Comparison of ENCODE assay signal across 10 cellular contexts in genomic region chr1:212635141-212635601, GRCh38. TPM values are rescaled to one million over a fixed set of nuclear protein-coding genes. Genes with fewer than 3 reads are reported as not detected.
DNase-seq lines count a peak whose midpoint lies in the region; ATAC-seq and TF ChIP-seq lines count a peak whose summit lies in the region.
"Had no signal": no experiment of that assay in that cellular context is flagged by ENCODE, and none has a peak within 500 bp of the region (broad histone marks: within the 10 kb centered on the region; RNA-seq: fewer than 3 reads in every experiment).

No MANE protein-coding gene starts in this region.

- H3K4me1 ChIP-seq in NT2/D1 (ENCODE audit: insufficient read depth, insufficient read length) = peaks cover 4% of the 10 kb centered on the region

- POLR2A ChIA-PET in activated CD4-positive, alpha-beta T cell treated with anti-CD3 and anti-CD28 coated beads for 36 hours (lab: Charles Lee) = interaction anchor here (1.2 kb wide), 1 partner anchor 27 kb away, joined by 3 read pairs; the partner anchor contains the start of gene ATF3

- DNase-seq in activated CD4-positive, alpha-beta T cell treated with anti-CD3 and anti-CD28 coated beads for 36 hours = no peak
- DNase-seq in activated CD4-positive, alpha-beta T cell treated with anti-CD3 and anti-CD28 coated beads for 4 hours = no peak
- DNase-seq in NT2/D1 (ENCODE audit: low read depth, low spot score) (peak; percentile 47), epithelial cell of proximal tubule (ENCODE audit: low read depth) (peak; percentile 52), NCI-H146 treated with DMSO at 0.1 percent for 48 hours (lab: John Stamatoyannopoulos, UW; ENCODE audit: unreplicated experiment) (no peak), Ammon's horn (ENCODE audit: low spot score) (no peak)
- DNase-seq in stimulated activated effector memory CD8-positive, alpha-beta T cell treated with anti-CD3 and anti-CD28 coated beads, Interleukin-12 subunit alpha, Interleukin-12 subunit beta, amount 100 ng/mL, for 72 hours (ENCODE audit: low spot score in 2 of 2) = no peak
- DNase-seq: PC-9 had no signal

- H3K4me3 Mint-ChIP-seq in activated CD4-positive, alpha-beta T cell treated with anti-CD3 and anti-CD28 coated beads for 36 hours = no peak overlapping the region
- no peak overlapping the region for H3K4me3 Mint-ChIP-seq in stimulated activated effector memory CD8-positive, alpha-beta T cell treated with anti-CD3 and anti-CD28 coated beads, Interleukin-12 subunit alpha, Interleukin-12 subunit beta, amount 100 ng/mL, for 72 hours
- H3K4me3 Mint-ChIP-seq: neural crest cell had no signal

- ATAC-seq in activated CD4-positive, alpha-beta T cell treated with anti-CD3 and anti-CD28 coated beads for 36 hours = peak; percentile 24
- peak; percentile 19 for ATAC-seq in stimulated activated effector memory CD8-positive, alpha-beta T cell treated with anti-CD3 and anti-CD28 coated beads, Interleukin-12 subunit alpha, Interleukin-12 subunit beta, amount 100 ng/mL, for 72 hours
- no peak for ATAC-seq in GM21390 (IDR thresholded peaks at IDR 0.05; ENCODE audit: unreplicated experiment)

- CTCF ChIA-PET in activated CD4-positive, alpha-beta T cell treated with anti-CD3 and anti-CD28 coated beads for 36 hours (lab: Charles Lee) = interaction anchor here (0.9 to 2.2 kb wide), 2 partner anchors 33 to 158 kb away, joined by 3 to 8 read pairs; no protein-coding TSS in a partner anchor

- H3K36me3 Mint-ChIP-seq in activated CD4-positive, alpha-beta T cell treated with anti-CD3 and anti-CD28 coated beads for 36 hours (ENCODE audit: low read depth) = peaks cover 2% of the 10 kb centered on the region
- no peaks in the 10 kb centered on the region for H3K36me3 Mint-ChIP-seq in stimulated activated effector memory CD8-positive, alpha-beta T cell treated with anti-CD3 and anti-CD28 coated beads, Interleukin-12 subunit alpha, Interleukin-12 subunit beta, amount 100 ng/mL, for 72 hours

- H3K9me3 Mint-ChIP-seq in activated CD4-positive, alpha-beta T cell treated with anti-CD3 and anti-CD28 coated beads for 36 hours (ENCODE audit: low read depth) = peaks cover 8% of the 10 kb centered on the region
- no peaks in the 10 kb centered on the region for H3K9me3 Mint-ChIP-seq in stimulated activated effector memory CD8-positive, alpha-beta T cell treated with anti-CD3 and anti-CD28 coated beads, Interleukin-12 subunit alpha, Interleukin-12 subunit beta, amount 100 ng/mL, for 72 hours

- peaks cover 36% of the 10 kb centered on the region for H3K4me1 Mint-ChIP-seq in activated CD4-positive, alpha-beta T cell treated with anti-CD3 and anti-CD28 coated beads for 36 hours
- peaks cover 24% of the 10 kb centered on the region for H3K4me1 Mint-ChIP-seq in stimulated activated effector memory CD8-positive, alpha-beta T cell treated with anti-CD3 and anti-CD28 coated beads, Interleukin-12 subunit alpha, Interleukin-12 subunit beta, amount 100 ng/mL, for 72 hours
- H3K4me1 Mint-ChIP-seq: neural crest cell had no signal

- peak overlapping the region; percentile 14 for H3K27ac Mint-ChIP-seq in activated CD4-positive, alpha-beta T cell treated with anti-CD3 and anti-CD28 coated beads for 36 hours
- H3K27ac Mint-ChIP-seq in stimulated activated effector memory CD8-positive, alpha-beta T cell treated with anti-CD3 and anti-CD28 coated beads, Interleukin-12 subunit alpha, Interleukin-12 subunit beta, amount 100 ng/mL, for 72 hours = no peak overlapping the region

- no peak for TF ChIP-seq CTCF in epithelial cell of proximal tubule (conservative IDR thresholded peaks at IDR 0.05; ENCODE audit: low read depth, low read length)

- intact Hi-C loops in activated CD4-positive, alpha-beta T cell treated with anti-CD3 and anti-CD28 coated beads for 36 hours (cut with DNase I, micrococcal nuclease) = no loop called here

- no peak overlapping the region for H3K9ac ChIP-seq in NT2/D1 (ENCODE audit: insufficient read length, low read depth)

- H3K4me3 ChIP-seq in NT2/D1 (ENCODE audit: insufficient read length, low read depth) (no peak overlapping the region), epithelial cell of proximal tubule (ENCODE audit: low read depth, low read length) (no peak overlapping the region)
- H3K4me3 ChIP-seq: PC-9 had no signal

- peaks cover 14% of the 10 kb centered on the region for H3K27me3 Mint-ChIP-seq in activated CD4-positive, alpha-beta T cell treated with anti-CD3 and anti-CD28 coated beads for 36 hours

- peaks cover 21% of the 10 kb centered on the region for H3K9me3 ChIP-seq in NT2/D1 (ENCODE audit: insufficient read depth, low read length)

- no peaks in the 10 kb centered on the region for H3K36me3 ChIP-seq in NT2/D1 (ENCODE audit: insufficient read depth, insufficient read length, low read length)

- H3K27me3 ChIP-seq in NT2/D1 (ENCODE audit: insufficient read depth, insufficient read length) = no peaks in the 10 kb centered on the region

RNA-seq across cellular contexts. Expression of gene ATF3, which starts 26.6 kb away (rescaled TPM):
- 10 to 100 TPM; 40.3 to 44.9 TPM for total RNA-seq in activated CD4-positive, alpha-beta T cell treated with anti-CD3 and anti-CD28 coated beads for 36 hours
- 10.1 and 18.9 TPM in 2 replicates for total RNA-seq in epithelial cell of proximal tubule

Comparison
In these comparisons a context has a peak if more than half of its experiments do, and no peak if none do; other contexts are left out.
1. DNase-seq: peak in NT2/D1 (single experiment) and epithelial cell of proximal tubule (single experiment); none in activated CD4-positive, alpha-beta T cell treated with anti-CD3 and anti-CD28 coated beads for 36 hours (single experiment), activated CD4-positive, alpha-beta T cell treated with anti-CD3 and anti-CD28 coated beads for 4 hours (0 of 2), stimulated activated effector memory CD8-positive, alpha-beta T cell treated with anti-CD3 and anti-CD28 coated beads, Interleukin-12 subunit alpha, Interleukin-12 subunit beta, amount 100 ng/mL, for 72 hours (0 of 2), NCI-H146 treated with DMSO at 0.1 percent for 48 hours (single experiment) and Ammon's horn (single experiment).